8 cellular contexts compared by ENCODE assay signal in the genomic region with DNA sequence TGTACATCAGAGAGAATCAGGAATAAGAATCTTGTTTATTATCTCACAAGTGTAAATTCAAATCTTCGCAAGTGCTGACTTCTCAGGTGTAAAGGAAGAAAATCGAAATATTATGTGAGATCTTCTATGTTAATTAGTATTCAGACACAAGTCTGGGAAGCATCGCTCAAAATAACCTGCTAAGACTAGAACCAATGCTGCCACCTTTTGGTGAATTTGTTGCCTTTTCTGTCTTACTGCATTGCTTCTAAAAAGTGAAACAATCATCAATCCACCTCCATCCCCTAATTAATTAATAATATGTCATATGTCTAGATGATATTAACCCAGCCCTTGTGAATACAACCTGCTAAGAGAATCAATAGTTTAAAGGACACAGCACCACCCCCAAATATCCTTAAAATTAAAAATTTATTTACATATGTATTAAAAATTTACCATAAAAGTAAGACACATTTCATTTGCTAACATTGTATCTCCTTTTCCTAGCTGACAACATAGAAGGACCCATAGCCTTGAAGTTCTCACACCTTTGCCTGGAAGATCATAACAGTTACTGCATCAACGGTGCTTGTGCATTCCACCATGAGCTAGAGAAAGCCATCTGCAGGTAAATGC. TPM values are rescaled to one million over a fixed set of nuclear protein-coding genes. Genes with fewer than 3 reads are reported as not detected.
DNase-seq lines count a peak whose midpoint lies in the region; ATAC-seq and TF ChIP-seq lines count a peak whose summit lies in the region.

No MANE protein-coding gene starts in this region.

- CTCF ChIA-PET in CD4-positive, alpha-beta memory T cell (lab: Charles Lee; ENCODE audit: partially characterized antibody), result interaction anchor here (1.5 to 1.6 kb wide), 2 partner anchors 81 to 84 kb away, joined by 8 read pairs; no protein-coding TSS in a partner anchor

- H3K4me1 ChIP-seq in CD4-positive, alpha-beta memory T cell (ENCODE audit: insufficient read depth, low read length), result peaks cover 6% of the 10 kb centered on the region
- peaks cover 12% of the 10 kb centered on the region for H3K4me1 ChIP-seq in OCI-LY3 (ENCODE audit: low read length)

- ATAC-seq in HG03103 (IDR thresholded peaks at IDR 0.05; ENCODE audit: low read depth, unreplicated experiment) (peak; percentile 53), GM19397 (IDR thresholded peaks at IDR 0.05; ENCODE audit: unreplicated experiment) (no peak)

- H3K4me3 Mint-ChIP-seq in CD4-positive, alpha-beta memory T cell, result no peak overlapping the region

- no peak overlapping the region for H3K27ac ChIP-seq in CD4-positive, alpha-beta memory T cell (ENCODE audit: low read depth, low read length)
- H3K27ac ChIP-seq in OCI-LY3 (ENCODE audit: low read length), result no peak overlapping the region
- no peak overlapping the region for H3K27ac ChIP-seq in dorsolateral prefrontal cortex

- peak in 4 of 5 donors; percentile 27 to 36 (median 34) for DNase-seq in CD4-positive, alpha-beta memory T cell
- peak; percentile 11 for DNase-seq in GM13976 (ENCODE audit: low spot score)
- DNase-seq in dorsolateral prefrontal cortex, result no peak
- peak; percentile 46 for DNase-seq in mucosa of gallbladder (ENCODE audit: low spot score)
- no peak for DNase-seq in UCSD-AML1 (lab: John Stamatoyannopoulos, UW; ENCODE audit: unreplicated experiment)

- no peaks in the 10 kb centered on the region for H3K36me3 Mint-ChIP-seq in CD4-positive, alpha-beta memory T cell

- POLR2A ChIA-PET in CD4-positive, alpha-beta memory T cell (lab: Charles Lee; ENCODE audit: partially characterized antibody), result no interaction called here

- H2AFZ ChIP-seq in OCI-LY3 (ENCODE audit: low read depth, low read length), result no peak overlapping the region

- TF ChIP-seq CTCF in GM13976 (IDR thresholded peaks at IDR 0.05; ENCODE audit: borderline replicate concordance, control extremely low read depth, extremely low read depth, insufficient read depth, missing control alignments) (peak; percentile 46), OCI-LY3 (IDR thresholded peaks at IDR 0.05; ENCODE audit: low read depth, low read length) (peak; percentile 85), dorsolateral prefrontal cortex (IDR thresholded peaks at IDR 0.05 in 54 of 56, conservative IDR thresholded peaks at IDR 0.05 in 2 of 56; ENCODE audit: low read depth in 1 of 56, partially characterized antibody in 56 of 56) (peak; percentile 31 to 83 (median 66))

- no peaks in the 10 kb centered on the region for H3K9me3 ChIP-seq in CD4-positive, alpha-beta memory T cell (ENCODE audit: control insufficient read depth in 1 of 2, low read length in 2 of 2)
- no peaks in the 10 kb centered on the region for H3K9me3 ChIP-seq in OCI-LY3 (ENCODE audit: insufficient read depth, low read length)

- peaks cover 6 to 11% (median 8%) of the 10 kb centered on the region in 4 donors for H3K4me1 Mint-ChIP-seq in CD4-positive, alpha-beta memory T cell

- H3K9ac ChIP-seq in OCI-LY3 (ENCODE audit: low read length), result no peak overlapping the region

- intact Hi-C loops in CD4-positive, alpha-beta memory T cell (cut with micrococcal nuclease), result loop anchor here (1.0 kb wide), 2 partner anchors 84 to 123 kb away; no protein-coding TSS in a partner anchor
- intact Hi-C loops in dorsolateral prefrontal cortex (cut with DNase I), result loop anchor here (5.0 kb wide), 3 partner anchors 85 to 125 kb away; no protein-coding TSS in a partner anchor

- H3K27ac Mint-ChIP-seq in CD4-positive, alpha-beta memory T cell, result peak overlapping the region in 1 of 7 donors; percentile 19

- in situ Hi-C loops in GM13976 (cut with MboI; ENCODE audit: low sequenced_read_pairs, unreplicated experiment), result loop anchor here (10.0 kb wide), 1 partner anchor 117 kb away; no protein-coding TSS in a partner anchor

- H3K27me3 ChIP-seq in CD4-positive, alpha-beta memory T cell (ENCODE audit: insufficient read depth, low read length), result no peaks in the 10 kb centered on the region
- H3K27me3 ChIP-seq in OCI-LY3 (ENCODE audit: low read depth, low read length) (no peaks in the 10 kb centered on the region), dorsolateral prefrontal cortex (no peaks in the 10 kb centered on the region)

- H3K27me3 Mint-ChIP-seq in CD4-positive, alpha-beta memory T cell, result peaks cover 2 to 3% of the 10 kb centered on the region in 2 donors

- no peaks in the 10 kb centered on the region for H3K36me3 ChIP-seq in CD4-positive, alpha-beta memory T cell (ENCODE audit: insufficient read depth, low read length)
- no peaks in the 10 kb centered on the region for H3K36me3 ChIP-seq in OCI-LY3 (replicated peaks; ENCODE audit: low read depth, low read length)

- H3K4me3 ChIP-seq in CD4-positive, alpha-beta memory T cell (ENCODE audit: low read length in 2 of 2), result no peak overlapping the region
- no peak overlapping the region for H3K4me3 ChIP-seq in OCI-LY3 (ENCODE audit: low read length)
- no peak overlapping the region for H3K4me3 ChIP-seq in dorsolateral prefrontal cortex

- H3K9me3 Mint-ChIP-seq in CD4-positive, alpha-beta memory T cell, result no peaks in the 10 kb centered on the region

- H3K79me2 ChIP-seq in OCI-LY3 (ENCODE audit: low read length), result no peaks in the 10 kb centered on the region

- peak overlapping the region; percentile 52 for H3K4me2 ChIP-seq in OCI-LY3 (ENCODE audit: low read length)

- no peaks in the 10 kb centered on the region for H4K20me1 ChIP-seq in OCI-LY3 (ENCODE audit: insufficient read depth, low read length)

RNA-seq across cellular contexts. Expression of a gene that starts 3.5 kb away (rescaled TPM):
- under 1 TPM in 1 of 2 experiments, not detected in 1; 0.96 TPM for total RNA-seq in CD4-positive, alpha-beta memory T cell
- polyA plus RNA-seq in CD4-positive, alpha-beta memory T cell, result not detected
- total RNA-seq in dorsolateral prefrontal cortex (1 to 10 TPM in 6 of 120 experiments, under 1 TPM in 15, not detected in 99; 0.42 to 3.3 (median 0.76) TPM), mucosa of gallbladder (not detected)

RNA-seq across cellular contexts. Expression of a gene that starts 53.1 kb away (rescaled TPM):
- not detected for total RNA-seq in CD4-positive, alpha-beta memory T cell
- not detected for polyA plus RNA-seq in CD4-positive, alpha-beta memory T cell
- total RNA-seq in dorsolateral prefrontal cortex (1 to 10 TPM in 2 of 120 experiments, under 1 TPM in 26, not detected in 92; 0.06 to 1.4 (median 0.25) TPM), mucosa of gallbladder (5.7 TPM)

Comparison
In these comparisons a context has a peak if more than half of its experiments do, and no peak if none do; other contexts are left out.
1. DNase-seq: peak in CD4-positive, alpha-beta memory T cell (4 of 5), GM13976 (single experiment) and mucosa of gallbladder (single experiment); none in dorsolateral prefrontal cortex (0 of 10) and UCSD-AML1 (single experiment).
2. Peak in every context shown above with its lines, with median percentiles within 50 percentile points of each other: CTCF ChIP-seq.